In genomic region chr4:98602270-98602669, GRCh38 we compare ENCODE assay signal across 15 cellular contexts. TPM values are rescaled to one million over a fixed set of nuclear protein-coding genes. Genes with fewer than 3 reads are reported as not detected.
DNase-seq lines count a peak whose midpoint lies in the region; ATAC-seq and TF ChIP-seq lines count a peak whose summit lies in the region.
"Had no signal": no experiment of that assay in that cellular context is flagged by ENCODE, and none has a peak within 500 bp of the region (broad histone marks: within the 10 kb centered on the region; RNA-seq: fewer than 3 reads in every experiment).

No MANE protein-coding gene starts in this region.

- H3K27me3 ChIP-seq in mammary epithelial cell (ENCODE audit: insufficient read depth, low read length) = no peaks in the 10 kb centered on the region
- H3K27me3 ChIP-seq: ascending aorta had no signal

- H3K4me2 ChIP-seq in mammary epithelial cell (ENCODE audit: insufficient read depth, low read depth, low read length) = no peak overlapping the region

- in situ Hi-C loops in mammary epithelial cell (cut with MboI; ENCODE audit: low sequenced_read_pairs in 2 of 2) = no loop called here

- no peaks in the 10 kb centered on the region for H3K36me3 ChIP-seq in mammary epithelial cell (ENCODE audit: insufficient read depth, low read length)
- H3K36me3 ChIP-seq: ascending aorta had no signal

- H4K20me1 ChIP-seq in mammary epithelial cell (ENCODE audit: insufficient read depth, low read length) = no peaks in the 10 kb centered on the region

- DNase-seq in mammary epithelial cell (no peak), MCF 10A (ENCODE audit: unreplicated experiment) (no peak), NCI-H128 (lab: John Stamatoyannopoulos, UW; ENCODE audit: unreplicated experiment) (no peak), cardiac septum (ENCODE audit: low spot score) (no peak)
- no peak for DNase-seq in activated naive CD8-positive, alpha-beta T cell treated with anti-CD3 and anti-CD28 coated beads for 36 hours
- DNase-seq: DMS53; effector CD8-positive, alpha-beta T cell; KG1; midbrain; NCI-H1694; NCI-H82 had no signal

- no peak for TF ChIP-seq CTCF in mammary epithelial cell (conservative IDR thresholded peaks at IDR 0.05 in 1 of 2, IDR thresholded peaks at IDR 0.05 in 1 of 2; ENCODE audit: extremely low read depth in 1 of 2, insufficient read depth in 1 of 2, low read depth in 1 of 2, low read length in 2 of 2)
- no peak for TF ChIP-seq CTCF in MCF 10A (IDR thresholded peaks at IDR 0.05; ENCODE audit: unreplicated experiment)

- peaks cover 81% of the 10 kb centered on the region for H3K79me2 ChIP-seq in mammary epithelial cell (ENCODE audit: insufficient read depth, low read length)

- H3K36me3 Mint-ChIP-seq in MCF 10A (ENCODE audit: insufficient read depth, unreplicated experiment) = no peaks in the 10 kb centered on the region
- peaks cover 44% of the 10 kb centered on the region for H3K36me3 Mint-ChIP-seq in activated naive CD8-positive, alpha-beta T cell treated with anti-CD3 and anti-CD28 coated beads for 36 hours

- ATAC-seq in HG03196 (IDR thresholded peaks at IDR 0.05; ENCODE audit: unreplicated experiment) (peak; percentile 31), GM21825 (IDR thresholded peaks at IDR 0.05; ENCODE audit: unreplicated experiment) (no peak), GM21723 (IDR thresholded peaks at IDR 0.05; ENCODE audit: unreplicated experiment) (no peak)

- H3K27me3 Mint-ChIP-seq in MCF 10A (ENCODE audit: insufficient read depth, unreplicated experiment) = no peaks in the 10 kb centered on the region
- no peaks in the 10 kb centered on the region for H3K27me3 Mint-ChIP-seq in activated naive CD8-positive, alpha-beta T cell treated with anti-CD3 and anti-CD28 coated beads for 36 hours

- 100% methylated on average over 1 of the region's 1 CpG for WGBS in mammary epithelial cell (ENCODE audit: low coverage, missing lambda C conversion rate)

- no peak overlapping the region for H3K27ac Mint-ChIP-seq in MCF 10A (ENCODE audit: low read depth, unreplicated experiment)
- peak overlapping the region; percentile 88 for H3K27ac Mint-ChIP-seq in activated naive CD8-positive, alpha-beta T cell treated with anti-CD3 and anti-CD28 coated beads for 36 hours

- H3K4me1 Mint-ChIP-seq in MCF 10A (ENCODE audit: insufficient read depth, unreplicated experiment) = peaks cover 7% of the 10 kb centered on the region
- H3K4me1 Mint-ChIP-seq in activated naive CD8-positive, alpha-beta T cell treated with anti-CD3 and anti-CD28 coated beads for 36 hours = peaks cover 37% of the 10 kb centered on the region

- H3K9me3 ChIP-seq in mammary epithelial cell (replicated peaks; ENCODE audit: insufficient read depth, low read length) = peaks cover 6% of the 10 kb centered on the region

- POLR2A ChIA-PET in MCF 10A (lab: Yijun Ruan, JAX) = interaction anchor here (1.5 kb wide), 1 partner anchor 23 kb away, joined by 3 read pairs; no protein-coding TSS in a partner anchor

- no peak overlapping the region for H3K27ac ChIP-seq in mammary epithelial cell (ENCODE audit: insufficient read depth, low read depth, low read length)
- H3K27ac ChIP-seq: ascending aorta had no signal

- peaks cover 14% of the 10 kb centered on the region for H3K9me3 Mint-ChIP-seq in MCF 10A (ENCODE audit: unreplicated experiment)
- H3K9me3 Mint-ChIP-seq in activated naive CD8-positive, alpha-beta T cell treated with anti-CD3 and anti-CD28 coated beads for 36 hours = peaks cover 26% of the 10 kb centered on the region

- dilution Hi-C loops in mammary epithelial cell (cut with HindIII; ENCODE audit: low sequenced_read_pairs) = no loop called here

- H3K9ac ChIP-seq in mammary epithelial cell (ENCODE audit: insufficient read depth, low read length) = no peak overlapping the region

- CTCF ChIA-PET in mammary epithelial cell (lab: Charles Lee; ENCODE audit: low non-redundant PET) = no interaction called here
- CTCF ChIA-PET in MCF 10A (lab: Yijun Ruan, JAX) = interaction anchor here (0.7 kb wide), 1 partner anchor 393 kb away, joined by 3 read pairs; the partner anchor contains the start of gene METAP1

- H2AFZ ChIP-seq in mammary epithelial cell (ENCODE audit: low read depth, low read length) = no peak overlapping the region

- no peak overlapping the region for H3K4me3 ChIP-seq in mammary epithelial cell (replicated peaks in 1 of 3; ENCODE audit: insufficient read depth in 1 of 3, low read depth in 2 of 3, low read length in 3 of 3)
- H3K4me3 ChIP-seq: ascending aorta had no signal

- BruUV-seq in mammary epithelial cell (replicated peaks; lab: Mats Ljungman, UMichigan) (TSS peak; percentile 88), MCF 10A (replicated peaks; lab: Mats Ljungman, UMichigan) (no TSS peak)

- peaks cover 11% of the 10 kb centered on the region for H3K4me1 ChIP-seq in mammary epithelial cell (ENCODE audit: insufficient read depth, low read length)
- H3K4me1 ChIP-seq: ascending aorta had no signal

- H3K4me3 Mint-ChIP-seq in MCF 10A (ENCODE audit: unreplicated experiment) = no peak overlapping the region
- peak overlapping the region; percentile 7 for H3K4me3 Mint-ChIP-seq in activated naive CD8-positive, alpha-beta T cell treated with anti-CD3 and anti-CD28 coated beads for 36 hours

- intact Hi-C loops in mammary epithelial cell (cut with micrococcal nuclease) (no loop called here), MCF 10A (cut with micrococcal nuclease) (no loop called here), cardiac septum (cut with DNase I) (no loop called here)

RNA-seq across cellular contexts. Expression of gene TSPAN5, which starts 56.1 kb away (rescaled TPM):
- total RNA-seq in mammary epithelial cell (10 to 100 TPM; 19.0 to 38.4 TPM), MCF 10A (2022) (18.5 and 19.8 TPM in 2 replicates), cardiac septum (8.6 TPM)
- polyA plus RNA-seq in mammary epithelial cell = 36.2 TPM
- polyA minus RNA-seq in mammary epithelial cell = 37.1 TPM
- total RNA-seq in activated naive CD8-positive, alpha-beta T cell treated with anti-CD3 and anti-CD28 coated beads for 36 hours = 10 to 100 TPM; 12.3 to 13.7 TPM
